14 cellular contexts compared by ENCODE assay signal in the genomic region with DNA sequence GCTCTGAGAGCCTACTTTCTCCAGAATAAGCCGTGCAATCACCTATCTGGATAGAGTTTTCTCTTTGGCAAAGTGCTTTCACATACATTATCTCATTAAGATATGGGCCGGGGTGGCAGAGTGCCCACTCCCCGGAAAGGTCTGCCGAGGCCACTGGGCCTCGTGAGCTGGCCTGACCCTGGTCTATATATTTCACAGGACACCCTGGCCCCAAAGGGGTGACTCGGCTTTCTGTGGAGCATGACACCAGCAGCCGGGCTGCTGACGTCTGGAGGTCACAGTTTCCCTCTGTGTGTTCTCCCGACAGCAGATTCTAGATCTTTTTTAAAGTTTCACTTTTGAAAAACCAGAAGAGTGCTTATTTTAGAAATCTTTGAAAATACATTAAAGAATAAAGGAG. TPM values are rescaled to one million over a fixed set of nuclear protein-coding genes. Genes with fewer than 3 reads are reported as not detected.
DNase-seq lines count a peak whose midpoint lies in the region; ATAC-seq, FAIRE-seq and TF ChIP-seq lines count a peak whose summit lies in the region.
"Had no signal": no experiment of that assay in that cellular context is flagged by ENCODE, and none has a peak within 500 bp of the region (broad histone marks: within the 10 kb centered on the region; RNA-seq: fewer than 3 reads in every experiment).

No MANE protein-coding gene starts in this region.

- H3K27ac ChIP-seq in H1 (ENCODE audit: low read depth, low read length) (no peak overlapping the region), left lung (peak overlapping the region; percentile 21 to 34)
- H3K27ac ChIP-seq: neutrophil, VCaP had no signal

- TF ChIP-seq CTCF in HFFc6 (IDR thresholded peaks at IDR 0.05) = no peak
- TF ChIP-seq CTCF in H1 (IDR thresholded peaks at IDR 0.05; ENCODE audit: control extremely low read depth in 1 of 3, insufficient read depth in 1 of 3, low read depth in 1 of 3, low read length in 3 of 3) = no peak
- no peak for TF ChIP-seq CTCF in left lung (IDR thresholded peaks at IDR 0.05)

- H3K36me3 ChIP-seq in H1 (ENCODE audit: control insufficient read depth in 2 of 4, insufficient read depth in 4 of 4, low read length in 3 of 4) (no peaks in the 10 kb centered on the region), left lung (no peaks in the 10 kb centered on the region), skeletal muscle satellite cell (ENCODE audit: insufficient read depth, low read length) (no peaks in the 10 kb centered on the region)
- H3K36me3 ChIP-seq: neutrophil had no signal

- intact Hi-C loops in left lung (cut with DNase I) = no loop called here

- no peak overlapping the region for H2BK15ac ChIP-seq in H1 (ENCODE audit: low read length)

- H2AK5ac ChIP-seq in H1 (ENCODE audit: low read depth, low read length) = no peak overlapping the region

- no peak overlapping the region for H2AFZ ChIP-seq in H1 (ENCODE audit: low read length)

- TF ChIP-seq RAD21 in H1 (IDR thresholded peaks at IDR 0.05 in 1 of 2, conservative IDR thresholded peaks at IDR 0.05 in 1 of 2; ENCODE audit: low read depth in 2 of 2, low read length in 2 of 2) = no peak

- no peaks in the 10 kb centered on the region for H3K23me2 ChIP-seq in H1 (ENCODE audit: low read depth, low read length)

- peak; percentile 52 for ATAC-seq in left lung
- ATAC-seq: activated T-helper 17 cell treated with anti-CD3 and anti-CD28 coated beads, Interleukin-2, amount 50 U/mL, for 72 hours had no signal

- DNase-seq in HFFc6 = no peak
- no peak for DNase-seq in H1 (ENCODE audit: low read depth in 1 of 2, low spot score in 2 of 2)
- peak in 1 of 2 donors; percentile 76 for DNase-seq in left lung
- no peak for DNase-seq in T-helper 2 cell treated with Interferon-gamma antibody and Interleukin-4, amounts not matched to agents 5 μg/mL and 100 μg/mL, for 36 hours (ENCODE audit: low spot score)
- DNase-seq in germinal center (ENCODE audit: low spot score) = no peak
- no peak for DNase-seq in stimulated activated naive CD4-positive, alpha-beta T cell treated with Interleukin-2 at 50 U/mL for 16 hours (lab: John Stamatoyannopoulos, UW)
- no peak for DNase-seq in NCI-H146 treated with DMSO at 0.1 percent for 48 hours (lab: John Stamatoyannopoulos, UW; ENCODE audit: unreplicated experiment)
- DNase-seq: CD4-positive, alpha-beta T cell; dermis blood vessel endothelial cell; NCI-H1436 had no signal

- 90% methylated on average over 9 of the region's 9 CpGs; no CpG with 5 or more reads in 1 of the 2 experiments for WGBS in H1 (ENCODE audit: extremely low coverage in 1 of 2, insufficient coverage in 1 of 2, insufficient read length in 1 of 2, insufficient replicate concordance in 2 of 2, low coverage in 1 of 2, low lambda C conversion rate in 2 of 2, missing lambda C conversion rate in 1 of 2), 2 experiments

- H3K9me3 ChIP-seq in H1 (ENCODE audit: insufficient read depth in 2 of 2, low read depth in 1 of 2, low read length in 1 of 2) (no peaks in the 10 kb centered on the region), left lung (no peaks in the 10 kb centered on the region), skeletal muscle satellite cell (replicated peaks; ENCODE audit: low read length) (no peaks in the 10 kb centered on the region)
- H3K9me3 ChIP-seq: neutrophil had no signal

- no peaks in the 10 kb centered on the region for H3K36me3 Mint-ChIP-seq in HFFc6 (ENCODE audit: low read depth)
- no peaks in the 10 kb centered on the region for H3K36me3 Mint-ChIP-seq in T-helper 2 cell treated with Interferon-gamma antibody and Interleukin-4, amounts not matched to agents 5 μg/mL and 100 μg/mL, for 36 hours (ENCODE audit: low read depth)

- no peak overlapping the region for H3K56ac ChIP-seq in H1 (replicated peaks; ENCODE audit: insufficient read length, low read depth, low read length)

- no peak overlapping the region for H4K5ac ChIP-seq in H1 (ENCODE audit: insufficient read length, low read depth, low read length)

- CTCF ChIA-PET in H1 (lab: Charles Lee; ENCODE audit: partially characterized antibody) = interaction anchor here (1.4 kb wide), 1 partner anchor 9 kb away, joined by 4 read pairs; no protein-coding TSS in a partner anchor

- peaks cover 3% of the 10 kb centered on the region; the same call in 1 of the 2 replicates for H3K27me3 Mint-ChIP-seq in HFFc6 (ENCODE audit: insufficient read depth)
- H3K27me3 Mint-ChIP-seq in T-helper 2 cell treated with Interferon-gamma antibody and Interleukin-4, amounts not matched to agents 5 μg/mL and 100 μg/mL, for 36 hours (ENCODE audit: low read depth) = no peaks in the 10 kb centered on the region
- H3K27me3 Mint-ChIP-seq: activated T-helper 17 cell treated with anti-CD3 and anti-CD28 coated beads, Interleukin-2, amount 50 U/mL, for 72 hours; CD4-positive, alpha-beta T cell had no signal

- H2BK20ac ChIP-seq in H1 (ENCODE audit: low read length) = no peak overlapping the region

- H2BK5ac ChIP-seq in H1 (ENCODE audit: low read depth, low read length) = no peak overlapping the region

- no peaks in the 10 kb centered on the region for H3K79me2 ChIP-seq in H1 (ENCODE audit: control insufficient read depth in 1 of 2, insufficient read depth in 2 of 2, low read length in 2 of 2)

- H2BK120ac ChIP-seq in H1 (replicated peaks; ENCODE audit: low read depth, low read length) = no peak overlapping the region

- no peak overlapping the region for H3K23ac ChIP-seq in H1 (ENCODE audit: insufficient read length)

- H4K91ac ChIP-seq in H1 (replicated peaks; ENCODE audit: insufficient read length, low read length) = no peak overlapping the region

- H3K4me1 ChIP-seq in H1 (replicated peaks in 1 of 4; ENCODE audit: control insufficient read depth in 3 of 4, insufficient read depth in 4 of 4, low read length in 3 of 4) (0 out of 7 replicates have a peak, but pooled peaks cover 0 to 2% (median 0%) of the 10 kb centered on the region in 4 experiments), left lung (peaks cover 3 to 55% of the 10 kb centered on the region in 2 donors), skeletal muscle satellite cell (ENCODE audit: control insufficient read depth, insufficient read depth, low read length) (no peaks in the 10 kb centered on the region)

- H3K4me1 Mint-ChIP-seq in HFFc6 (ENCODE audit: low read depth) = peaks cover 21% of the 10 kb centered on the region
- no peaks in the 10 kb centered on the region for H3K4me1 Mint-ChIP-seq in T-helper 2 cell treated with Interferon-gamma antibody and Interleukin-4, amounts not matched to agents 5 μg/mL and 100 μg/mL, for 36 hours (ENCODE audit: low read depth)
- H3K4me1 Mint-ChIP-seq: activated T-helper 17 cell treated with anti-CD3 and anti-CD28 coated beads, Interleukin-2, amount 50 U/mL, for 72 hours had no signal

- no peak overlapping the region for H3K18ac ChIP-seq in H1 (ENCODE audit: extremely low read depth, low read length)

- peak overlapping the region; percentile 80 for H3K4me3 Mint-ChIP-seq in HFFc6
- no peak overlapping the region for H3K4me3 Mint-ChIP-seq in T-helper 2 cell treated with Interferon-gamma antibody and Interleukin-4, amounts not matched to agents 5 μg/mL and 100 μg/mL, for 36 hours
- H3K4me3 Mint-ChIP-seq: activated T-helper 17 cell treated with anti-CD3 and anti-CD28 coated beads, Interleukin-2, amount 50 U/mL, for 72 hours; CD4-positive, alpha-beta T cell had no signal

- H3K4ac ChIP-seq in H1 (replicated peaks; ENCODE audit: insufficient read length, low read depth, low read length) = no peak overlapping the region

- H3K9ac ChIP-seq in H1 (replicated peaks in 1 of 4; ENCODE audit: extremely low read depth in 1 of 4, low read depth in 3 of 4, low read length in 3 of 4) (no peak overlapping the region), skeletal muscle satellite cell (ENCODE audit: low read depth, low read length) (no peak overlapping the region)

- H3K4me2 ChIP-seq in H1 (ENCODE audit: insufficient read depth in 1 of 2, low read depth in 2 of 2, low read length in 2 of 2) (no peak overlapping the region), skeletal muscle satellite cell (ENCODE audit: low read length) (peak overlapping the region; percentile 27)

- H3K14ac ChIP-seq in H1 (ENCODE audit: insufficient read length) = no peak overlapping the region

- H3K27ac Mint-ChIP-seq in HFFc6 = peak overlapping the region; percentile 71
- H3K27ac Mint-ChIP-seq in T-helper 2 cell treated with Interferon-gamma antibody and Interleukin-4, amounts not matched to agents 5 μg/mL and 100 μg/mL, for 36 hours = no peak overlapping the region
- H3K27ac Mint-ChIP-seq: activated T-helper 17 cell treated with anti-CD3 and anti-CD28 coated beads, Interleukin-2, amount 50 U/mL, for 72 hours; CD4-positive, alpha-beta T cell had no signal

- H4K20me1 ChIP-seq in H1 (replicated peaks in 1 of 2; ENCODE audit: control insufficient read depth in 1 of 2, insufficient read depth in 2 of 2, low read length in 2 of 2) = no peaks in the 10 kb centered on the region

- POLR2A ChIA-PET in H1 (lab: Charles Lee; ENCODE audit: partially characterized antibody) = no interaction called here

- H4K8ac ChIP-seq in H1 (ENCODE audit: extremely low read depth, insufficient read depth, low read length) = no peak overlapping the region

- H3K79me1 ChIP-seq in H1 (ENCODE audit: low read depth, low read length) = no peaks in the 10 kb centered on the region

- no peak for TF ChIP-seq POLR2A in H1 (IDR thresholded peaks at IDR 0.05; ENCODE audit: control extremely low read depth in 1 of 2, low read depth in 2 of 2, low read length in 2 of 2)

- no peak overlapping the region for H2BK12ac ChIP-seq in H1 (ENCODE audit: low read depth, low read length)

- no peaks in the 10 kb centered on the region for H3K9me3 Mint-ChIP-seq in HFFc6
- H3K9me3 Mint-ChIP-seq in T-helper 2 cell treated with Interferon-gamma antibody and Interleukin-4, amounts not matched to agents 5 μg/mL and 100 μg/mL, for 36 hours = no peaks in the 10 kb centered on the region
- H3K9me3 Mint-ChIP-seq: activated T-helper 17 cell treated with anti-CD3 and anti-CD28 coated beads, Interleukin-2, amount 50 U/mL, for 72 hours; CD4-positive, alpha-beta T cell had no signal

- H3K4me3 ChIP-seq in H1 (ENCODE audit: extremely low read depth in 1 of 4, insufficient read depth in 2 of 4, low read depth in 3 of 4, low read length in 4 of 4) (no peak overlapping the region), left lung (no peak overlapping the region), skeletal muscle satellite cell (ENCODE audit: low read length) (no peak overlapping the region)

- FAIRE-seq in H1 (lab: Jason Lieb, UNC) = no peak

- H3K27me3 ChIP-seq in H1 (replicated peaks in 1 of 4; ENCODE audit: control insufficient read depth in 3 of 4, extremely low read depth in 1 of 4, insufficient read depth in 3 of 4, low read length in 3 of 4) (no peaks in the 10 kb centered on the region), left lung (no peaks in the 10 kb centered on the region), skeletal muscle satellite cell (ENCODE audit: control insufficient read depth, insufficient read depth, low read length) (no peaks in the 10 kb centered on the region)

- no peak for TF ChIP-seq EP300 in H1 (IDR thresholded peaks at IDR 0.05; ENCODE audit: borderline replicate concordance in 1 of 2, low read depth in 2 of 2, low read length in 2 of 2)

RNA-seq across cellular contexts. Expression of gene ATP2A2, which starts 27.9 kb away (rescaled TPM):
- 100 to 1,000 TPM; 254 to 286 (median 267) TPM for total RNA-seq in HFFc6 (2021; fragmentation: NEBNext Ultra II Directional; extraction: Animal tissue kit (Norgen Biotek cat#: 25700))
- total RNA-seq in H1 (2021; fragmentation: NEBNext Ultra II Directional; extraction: Animal tissue kit (Norgen Biotek cat#: 25700)) = 271 and 275 TPM in 2 replicates
- polyA plus RNA-seq in H1 (2011; rRNA removed) = 86.1 and 108 TPM in 2 replicates
- 68.1 TPM for polyA plus RNA-seq in H1 (2011; cell fraction: cytosol; rRNA removed)
- polyA plus RNA-seq in H1 (2011; cell fraction: nucleus; rRNA removed) = 223 TPM
- 156 to 188 TPM (median 182 TPM) in 4 replicates for polyA plus RNA-seq in H1 (2012, experiment 1 of 2)
- polyA plus RNA-seq in H1 (2012, experiment 2 of 2) = 31.3 TPM
- polyA plus RNA-seq in H1 (2013, experiment 1 of 2) = 215 TPM
- 215 TPM for polyA plus RNA-seq in H1 (2013, experiment 2 of 2)
- 236 and 249 TPM in 2 replicates for polyA minus RNA-seq in H1 (2011; rRNA and poly(A)+ RNA removed)
- 106 TPM for polyA minus RNA-seq in H1 (2011; cell fraction: cytosol; rRNA and poly(A)+ RNA removed)
- 156 TPM for polyA minus RNA-seq in H1 (2011; cell fraction: nucleus; rRNA and poly(A)+ RNA removed)
- total RNA-seq in left lung = 100 to 1,000 TPM; 204 to 258 TPM
- 110 and 141 TPM in 2 replicates for total RNA-seq in skeletal muscle satellite cell (2012; rRNA removed)
